Comparison of ENCODE assay signal across 8 cellular contexts in genomic region chr5:81749562-81750307, GRCh38. TPM values are rescaled to one million over a fixed set of nuclear protein-coding genes. Genes with fewer than 3 reads are reported as not detected.
DNase-seq lines count a peak whose midpoint lies in the region; ATAC-seq and TF ChIP-seq lines count a peak whose summit lies in the region.

No MANE protein-coding gene starts in this region.

- no peaks in the 10 kb centered on the region for H3K36me3 ChIP-seq in Caco-2 (ENCODE audit: control insufficient read depth, insufficient read depth, low read length)

- H3K36me3 Mint-ChIP-seq in Caco-2 (ENCODE audit: insufficient read depth, unreplicated experiment) = no peaks in the 10 kb centered on the region

- ATAC-seq in GM19455 (IDR thresholded peaks at IDR 0.05; ENCODE audit: unreplicated experiment) (peak; percentile 40), HG03565 (IDR thresholded peaks at IDR 0.05; ENCODE audit: unreplicated experiment) (peak; percentile 37)

- POLR2A ChIA-PET in Caco-2 (lab: Charles Lee) = interaction anchor here (0.5 kb wide), 1 partner anchor 104 kb away, joined by 3 read pairs; no protein-coding TSS in a partner anchor

- no peak overlapping the region for H3K27ac Mint-ChIP-seq in Caco-2 (ENCODE audit: unreplicated experiment)

- no TSS peak for BruUV-seq in Caco-2 (replicated peaks; lab: Mats Ljungman, UMichigan)

- H3K4me3 Mint-ChIP-seq in Caco-2 (ENCODE audit: unreplicated experiment) = peak overlapping the region; percentile 65

- H3K27me3 ChIP-seq in Caco-2 (replicated peaks; ENCODE audit: control insufficient read depth, insufficient read depth, low read length) = no peaks in the 10 kb centered on the region

- peaks cover 8% of the 10 kb centered on the region for H3K4me1 ChIP-seq in Caco-2

- CTCF ChIA-PET in Caco-2 (lab: Charles Lee) = interaction anchor here (2.4 kb wide), 1 partner anchor 102 kb away, joined by 23 read pairs; no protein-coding TSS in a partner anchor

- TF ChIP-seq CTCF in Caco-2 (IDR thresholded peaks at IDR 0.05; ENCODE audit: insufficient read depth in 1 of 2, low read depth in 1 of 2, low read length in 1 of 2, severe bottlenecking in 1 of 2, unreplicated experiment in 1 of 2) (no peak), choroid plexus epithelial cell (conservative IDR thresholded peaks at IDR 0.05; ENCODE audit: low read depth, low read length) (no peak)

- peak overlapping the region; percentile 86 for H3K4me3 ChIP-seq in Caco-2 (ENCODE audit: low read depth, low read length)
- peak overlapping the region; percentile 77 for H3K4me3 ChIP-seq in choroid plexus epithelial cell (ENCODE audit: low read depth, low read length)

- peaks cover 7% of the 10 kb centered on the region for H3K4me1 Mint-ChIP-seq in Caco-2 (ENCODE audit: low read depth, unreplicated experiment)

- H3K9me3 ChIP-seq in Caco-2 = no peaks in the 10 kb centered on the region

- intact Hi-C loops in Caco-2 (cut with micrococcal nuclease; ENCODE audit: unreplicated experiment) = loop anchor here (2.0 to 5.0 kb wide), 3 partner anchors 223 to 415 kb away; partner anchors contain the start of gene ATG10

- peaks cover 11% of the 10 kb centered on the region for H3K27me3 Mint-ChIP-seq in Caco-2 (ENCODE audit: insufficient read depth, unreplicated experiment)

- DNase-seq in Caco-2 (peak in 1 of 2 experiments; percentile 34), choroid plexus epithelial cell (ENCODE audit: low read depth) (peak; percentile 22), lung microvascular endothelial cell (ENCODE audit: low read depth in 2 of 2) (peak; percentile 32 to 48), HPDE6-E6E7 (ENCODE audit: extremely low spot score) (no peak)
- peak; percentile 14 for DNase-seq in activated CD4-positive, CD25-positive, alpha-beta regulatory T cell treated with anti-CD3 and anti-CD28 coated beads, Interleukin-2, amount 50 U/mL, for 16 hours (ENCODE audit: low read depth, low spot score)
- DNase-seq in stimulated activated CD8-positive, alpha-beta memory T cell treated with anti-CD3 and anti-CD28 coated beads, Interleukin-15, amount 100 ng/mL, for 24 hours (ENCODE audit: low read depth) = peak; percentile 7

- H3K9me3 Mint-ChIP-seq in Caco-2 (ENCODE audit: unreplicated experiment) = no peaks in the 10 kb centered on the region

RNA-seq across cellular contexts. Expression of gene SSBP2, which starts 1.2 kb away (rescaled TPM):
- 2.5 and 3.3 TPM in 2 replicates for total RNA-seq in Caco-2 (2022)
- total RNA-seq in lung microvascular endothelial cell = 5.7 and 11.9 TPM in 2 replicates
